Comparison of ENCODE assay signal across 1 cellular context in the genomic region with DNA sequence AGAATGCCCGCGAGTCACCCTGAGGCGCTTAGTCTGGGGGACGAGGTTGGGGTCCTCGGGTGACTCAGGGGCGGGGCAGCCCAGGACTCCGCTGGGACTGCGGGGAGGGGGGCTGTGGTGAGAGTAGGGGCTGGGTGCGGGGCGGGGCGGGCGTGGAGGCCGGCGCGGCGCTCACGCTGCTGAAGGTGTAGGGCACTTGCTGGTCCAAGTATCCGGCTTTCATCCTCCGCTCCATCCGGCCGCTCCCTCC.
A peak's percentile ranks its signal among the peaks of the same experiment; 100 is the strongest.
TF ChIP-seq lines count a peak whose summit lies in the region.

No MANE protein-coding gene starts in this region.

TF ChIP-seq in HepG2, 621 proteins besides CTCF, POLR2A, EP300 and RAD21 (continued from another document and continues in another):
- TF ChIP-seq HNF1A (IDR thresholded peaks at IDR 0.05; ENCODE audit: low read depth) (no peak), HNF1A (CRISPR knock-in tag; IDR thresholded peaks at IDR 0.05; ENCODE audit: borderline replicate concordance) (peak; percentile 62; the same call in 1 of the 2 replicates), TEAD3 (CRISPR knock-in tag; optimal IDR thresholded peaks at IDR 0.05; ENCODE audit: borderline replicate concordance) (peak; percentile 73), FOXK1 (CRISPR knock-in tag; IDR thresholded peaks at IDR 0.05; ENCODE audit: borderline replicate concordance, low read depth) (peak; percentile 74; the same call in 1 of the 2 replicates), BHLHE40 (IDR thresholded peaks at IDR 0.05; ENCODE audit: low read length) (peak; percentile 73), MIER2 (CRISPR knock-in tag; IDR thresholded peaks at IDR 0.05) (peak; percentile 22; the same call in 1 of the 2 replicates), DR1 (CRISPR knock-in tag; IDR thresholded peaks at IDR 0.05) (peak; percentile 14), RERE (CRISPR knock-in tag; IDR thresholded peaks at IDR 0.05; ENCODE audit: low read depth) (0 out of 2 replicates have a peak, but pooled peaks have one; percentile 61), ZNF337 (CRISPR knock-in tag; IDR thresholded peaks at IDR 0.05; ENCODE audit: borderline replicate concordance, low read depth) (no peak), POGZ (CRISPR knock-in tag; IDR thresholded peaks at IDR 0.05) (no peak), DMAP1 (CRISPR knock-in tag; IDR thresholded peaks at IDR 0.05) (no peak), TBX2 (CRISPR knock-in tag; IDR thresholded peaks at IDR 0.05; ENCODE audit: borderline replicate concordance) (peak; percentile 77), NFAT5 (CRISPR knock-in tag; IDR thresholded peaks at IDR 0.05) (no peak), ZNF557 (CRISPR knock-in tag; IDR thresholded peaks at IDR 0.05) (peak; percentile 17; the same call in 1 of the 2 replicates), PAF1 (CRISPR knock-in tag; IDR thresholded peaks at IDR 0.05) (0 out of 2 replicates have a peak, but pooled peaks have one; percentile 69), ZNF547 (CRISPR knock-in tag; IDR thresholded peaks at IDR 0.05) (no peak), HCFC1 (IDR thresholded peaks at IDR 0.05; ENCODE audit: low read depth, low read length) (no peak), CREB3 (CRISPR knock-in tag; IDR thresholded peaks at IDR 0.05) (no peak), ZNF383 (CRISPR knock-in tag; IDR thresholded peaks at IDR 0.05; ENCODE audit: borderline replicate concordance) (no peak), ZNF83 (CRISPR knock-in tag; IDR thresholded peaks at IDR 0.05; ENCODE audit: borderline replicate concordance) (peak; percentile 61; the same call in 1 of the 2 replicates), FOXO1 (CRISPR knock-in tag; IDR thresholded peaks at IDR 0.05) (peak; percentile 83; the same call in 1 of the 2 replicates), ZNF720 (CRISPR knock-in tag; IDR thresholded peaks at IDR 0.05) (no peak), NFIC (IDR thresholded peaks at IDR 0.05; ENCODE audit: low read length) (0 out of 2 replicates have a peak, but pooled peaks have one; percentile 8), MXD1 (CRISPR knock-in tag; IDR thresholded peaks at IDR 0.05) (0 out of 2 replicates have a peak, but pooled peaks have one; percentile 42), ZNF629 (CRISPR knock-in tag; conservative IDR thresholded peaks at IDR 0.05) (no peak), ZFX (CRISPR knock-in tag; IDR thresholded peaks at IDR 0.05; ENCODE audit: low read depth) (no peak), THAP9 (CRISPR knock-in tag; IDR thresholded peaks at IDR 0.05; ENCODE audit: borderline replicate concordance) (no peak; the same call in 1 of the 2 replicates), NR2F6 (IDR thresholded peaks at IDR 0.05) (no peak), NR2F6 (CRISPR knock-in tag; IDR thresholded peaks at IDR 0.05) (peak; percentile 85), ZNF441 (CRISPR knock-in tag; IDR thresholded peaks at IDR 0.05; ENCODE audit: borderline replicate concordance) (0 out of 2 replicates have a peak, but pooled peaks have one; percentile 14), ISL2 (CRISPR knock-in tag; IDR thresholded peaks at IDR 0.05) (peak; percentile 87; the same call in 1 of the 2 replicates)
- TF ChIP-seq, protein P1, sequence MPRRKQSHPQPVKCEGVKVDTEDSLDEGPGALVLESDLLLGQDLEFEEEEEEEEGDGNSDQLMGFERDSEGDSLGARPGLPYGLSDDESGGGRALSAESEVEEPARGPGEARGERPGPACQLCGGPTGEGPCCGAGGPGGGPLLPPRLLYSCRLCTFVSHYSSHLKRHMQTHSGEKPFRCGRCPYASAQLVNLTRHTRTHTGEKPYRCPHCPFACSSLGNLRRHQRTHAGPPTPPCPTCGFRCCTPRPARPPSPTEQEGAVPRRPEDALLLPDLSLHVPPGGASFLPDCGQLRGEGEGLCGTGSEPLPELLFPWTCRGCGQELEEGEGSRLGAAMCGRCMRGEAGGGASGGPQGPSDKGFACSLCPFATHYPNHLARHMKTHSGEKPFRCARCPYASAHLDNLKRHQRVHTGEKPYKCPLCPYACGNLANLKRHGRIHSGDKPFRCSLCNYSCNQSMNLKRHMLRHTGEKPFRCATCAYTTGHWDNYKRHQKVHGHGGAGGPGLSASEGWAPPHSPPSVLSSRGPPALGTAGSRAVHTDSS (CRISPR knock-in tag; conservative IDR thresholded peaks at IDR 0.05) = 0 out of 2 replicates have a peak, but pooled peaks have one; percentile 52
- TF ChIP-seq, protein P2, sequence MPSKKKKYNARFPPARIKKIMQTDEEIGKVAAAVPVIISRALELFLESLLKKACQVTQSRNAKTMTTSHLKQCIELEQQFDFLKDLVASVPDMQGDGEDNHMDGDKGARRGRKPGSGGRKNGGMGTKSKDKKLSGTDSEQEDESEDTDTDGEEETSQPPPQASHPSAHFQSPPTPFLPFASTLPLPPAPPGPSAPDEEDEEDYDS (CRISPR knock-in tag; IDR thresholded peaks at IDR 0.05) = peak; percentile 54; the same call in 1 of the 2 replicates
